9 cellular contexts compared by ENCODE assay signal in the genomic region with DNA sequence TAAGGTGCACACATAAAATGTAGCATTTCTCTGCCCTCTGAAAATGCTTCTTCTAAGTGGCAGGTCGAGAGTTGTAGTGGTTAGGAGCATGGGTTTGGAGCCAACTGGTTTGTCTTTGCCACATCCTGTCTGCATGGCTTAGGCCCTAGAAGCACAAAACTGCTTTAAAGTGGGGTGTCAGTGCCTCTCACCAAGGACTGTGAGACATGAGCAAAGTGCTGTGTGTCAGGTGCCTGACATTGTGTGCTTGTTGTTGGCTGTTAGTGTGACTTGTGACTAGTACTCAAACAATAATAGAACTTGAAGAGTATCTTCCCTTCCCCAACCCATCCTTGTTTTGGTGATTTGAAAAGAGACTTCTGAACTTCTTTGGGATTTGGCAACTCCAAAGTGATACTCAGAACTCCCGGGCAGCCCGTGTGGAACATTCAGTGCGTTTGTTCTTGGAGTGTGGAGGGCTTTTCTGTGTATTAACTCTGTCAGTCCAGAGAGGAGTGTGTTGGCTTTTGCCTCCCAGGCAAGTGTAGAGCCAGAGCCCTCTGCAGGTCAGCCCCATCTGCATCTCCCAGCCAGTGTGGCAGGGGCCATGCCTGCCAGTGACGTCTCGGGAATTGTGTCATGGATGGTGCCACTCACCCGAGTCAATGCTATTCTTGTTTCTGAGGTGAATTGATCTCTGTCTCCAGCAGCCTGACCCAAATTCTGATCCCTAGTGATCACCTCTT.
DNase-seq lines count a peak whose midpoint lies in the region; ATAC-seq and TF ChIP-seq lines count a peak whose summit lies in the region.
"Had no signal": no experiment of that assay in that cellular context is flagged by ENCODE, and none has a peak within 500 bp of the region (broad histone marks: within the 10 kb centered on the region; RNA-seq: fewer than 3 reads in every experiment).

No MANE protein-coding gene starts in this region.

- peaks cover 16 to 23% of the 10 kb centered on the region in 2 donors for H3K36me3 Mint-ChIP-seq in stimulated activated naive B cell treated with anti-CD40 and anti-IgM and Interleukin-4, amounts not matched to agents 10 μg/mL and 1 μg/mL and 100 μg/mL, for 72 hours

- H3K27me3 ChIP-seq in effector memory CD4-positive, alpha-beta T cell (replicated peaks; ENCODE audit: control insufficient read depth, insufficient read depth, low read length, poor library complexity, severe bottlenecking) = no peaks in the 10 kb centered on the region

- peak overlapping the region; percentile 81 for H3K27ac Mint-ChIP-seq in stimulated activated naive B cell treated with anti-CD40 and anti-IgM and Interleukin-4, amounts not matched to agents 10 μg/mL and 1 μg/mL and 100 μg/mL, for 72 hours

- H3K4me1 ChIP-seq in effector memory CD4-positive, alpha-beta T cell (ENCODE audit: control insufficient read depth, insufficient read depth, low read length, poor library complexity, severe bottlenecking) = peaks cover 62% of the 10 kb centered on the region

- H3K4me3 ChIP-seq in effector memory CD4-positive, alpha-beta T cell (ENCODE audit: insufficient read depth, low read depth, low read length, poor library complexity, severe bottlenecking) = no peak overlapping the region
- no peak overlapping the region for H3K4me3 ChIP-seq in foreskin fibroblast (ENCODE audit: low read depth in 1 of 2, low read length in 2 of 2)

- peak overlapping the region; percentile 4 for H3K27ac ChIP-seq in effector memory CD4-positive, alpha-beta T cell (ENCODE audit: insufficient read depth, low read length, poor library complexity, severe bottlenecking)
- H3K27ac ChIP-seq: epithelial cell of prostate had no signal

- peak; percentile 44 for ATAC-seq in GM21619 (IDR thresholded peaks at IDR 0.05; ENCODE audit: unreplicated experiment)
- peak in 1 of 2 donors; percentile 21 for ATAC-seq in stimulated activated naive B cell treated with anti-CD40 and anti-IgM and Interleukin-4, amounts not matched to agents 10 μg/mL and 1 μg/mL and 100 μg/mL, for 72 hours (replicated peaks)

- no peaks in the 10 kb centered on the region for H3K27me3 Mint-ChIP-seq in stimulated activated naive B cell treated with anti-CD40 and anti-IgM and Interleukin-4, amounts not matched to agents 10 μg/mL and 1 μg/mL and 100 μg/mL, for 72 hours

- peaks cover 67 to 88% of the 10 kb centered on the region in 2 donors for H3K4me1 Mint-ChIP-seq in stimulated activated naive B cell treated with anti-CD40 and anti-IgM and Interleukin-4, amounts not matched to agents 10 μg/mL and 1 μg/mL and 100 μg/mL, for 72 hours

- H3K4me3 Mint-ChIP-seq in stimulated activated naive B cell treated with anti-CD40 and anti-IgM and Interleukin-4, amounts not matched to agents 10 μg/mL and 1 μg/mL and 100 μg/mL, for 72 hours = peak overlapping the region; percentile 22 to 31

- H3K9me3 Mint-ChIP-seq in stimulated activated naive B cell treated with anti-CD40 and anti-IgM and Interleukin-4, amounts not matched to agents 10 μg/mL and 1 μg/mL and 100 μg/mL, for 72 hours = no peaks in the 10 kb centered on the region

- H3K9me3 ChIP-seq in effector memory CD4-positive, alpha-beta T cell (ENCODE audit: control insufficient read depth, low read length) = no peaks in the 10 kb centered on the region

- peak; percentile 9 to 81 (median 30) for DNase-seq in T-helper 1 cell
- DNase-seq in effector memory CD4-positive, alpha-beta T cell = peak; percentile 16 to 56 (median 33)
- no peak for DNase-seq in stimulated activated naive B cell treated with anti-CD40 and anti-IgM and Interleukin-4, amounts not matched to agents 10 μg/mL and 1 μg/mL and 100 μg/mL, for 72 hours
- no peak for DNase-seq in NCI-H1417 (lab: John Stamatoyannopoulos, UW)
- no peak for DNase-seq in foreskin fibroblast
- DNase-seq in AML-193 (lab: John Stamatoyannopoulos, UW) = no peak
- DNase-seq in NCI-H2227 treated with DMSO at 0.1 percent for 48 hours (lab: John Stamatoyannopoulos, UW) = no peak

- H3K36me3 ChIP-seq in effector memory CD4-positive, alpha-beta T cell (ENCODE audit: control insufficient read depth, insufficient read depth, low read length) = peaks cover 10% of the 10 kb centered on the region

- TF ChIP-seq CTCF in foreskin fibroblast (IDR thresholded peaks at IDR 0.05; ENCODE audit: low read depth, low read length) = no peak

Comparison
In these comparisons a context has a peak if more than half of its experiments do, and no peak if none do; other contexts are left out.
1. DNase-seq: peak in T-helper 1 cell (5 of 5) and effector memory CD4-positive, alpha-beta T cell (3 of 3); none in stimulated activated naive B cell treated with anti-CD40 and anti-IgM and Interleukin-4, amounts not matched to agents 10 μg/mL and 1 μg/mL and 100 μg/mL, for 72 hours (single experiment), NCI-H1417 (0 of 3), foreskin fibroblast (0 of 2), AML-193 (0 of 2) and NCI-H2227 treated with DMSO at 0.1 percent for 48 hours (single experiment).